9 cellular contexts compared by ENCODE assay signal in the genomic region with DNA sequence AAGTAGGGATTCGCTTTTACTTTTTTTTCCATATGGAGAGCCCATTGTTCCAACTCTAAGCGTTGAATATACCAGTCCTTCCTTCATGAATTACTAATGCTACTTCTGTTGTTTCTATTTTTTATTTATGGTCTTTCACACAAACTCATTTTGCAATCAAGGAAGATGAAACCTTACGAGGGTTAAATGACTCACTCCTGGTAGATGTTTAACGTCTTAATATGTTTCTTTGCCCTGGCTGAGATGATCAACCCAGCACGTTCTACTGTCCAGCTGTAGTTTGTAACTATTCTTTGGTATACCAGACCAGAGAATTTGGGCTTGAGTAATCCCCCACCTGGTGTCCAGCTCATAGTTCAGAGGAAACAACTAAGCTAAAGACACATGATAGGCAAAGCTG. TPM values are rescaled to one million over a fixed set of nuclear protein-coding genes. Genes with fewer than 3 reads are reported as not detected.
A peak's percentile ranks its signal among the peaks of the same experiment; 100 is the strongest.
DNase-seq lines count a peak whose midpoint lies in the region; ATAC-seq and TF ChIP-seq lines count a peak whose summit lies in the region.
"Had no signal": no experiment of that assay in that cellular context is flagged by ENCODE, and none has a peak within 500 bp of the region (broad histone marks: within the 10 kb centered on the region; RNA-seq: fewer than 3 reads in every experiment).

No MANE protein-coding gene starts in this region.

- no peaks in the 10 kb centered on the region for H3K36me3 ChIP-seq in fibroblast of lung (ENCODE audit: control insufficient read depth, insufficient read depth, low read length)
- H3K36me3 ChIP-seq in A673 (ENCODE audit: insufficient read depth, low read length, poor library complexity, severe bottlenecking): no peaks in the 10 kb centered on the region

- DNase-seq in AG08396 (ENCODE audit: low spot score): peak; percentile 52
- peak; percentile 77 for DNase-seq in MV-4-11 (lab: John Stamatoyannopoulos, UW)
- peak; percentile 89 to 97 for DNase-seq in fibroblast of lung (ENCODE audit: low read depth in 2 of 2)
- no peak for DNase-seq in NCI-H2171 treated with DMSO at 0.1 percent for 48 hours (lab: John Stamatoyannopoulos, UW)
- no peak for DNase-seq in GOT3 (lab: John Stamatoyannopoulos, UW)
- no peak for DNase-seq in A673 (ENCODE audit: low spot score)
- DNase-seq: NCI-H446 treated with DMSO at 0.1 percent for 48 hours had no signal

- no peak overlapping the region for H3K4me3 ChIP-seq in fibroblast of lung (replicated peaks in 1 of 4; ENCODE audit: control extremely low read depth in 1 of 4, insufficient read depth in 1 of 4, low read depth in 3 of 4, low read length in 4 of 4)
- no peak overlapping the region for H3K4me3 ChIP-seq in A673 (ENCODE audit: low read depth, low read length, poor library complexity, severe bottlenecking)

- POLR2A ChIA-PET in A673 (lab: Charles Lee; ENCODE audit: low non-redundant PET): no interaction called here

- ATAC-seq in GM21528 (IDR thresholded peaks at IDR 0.05; ENCODE audit: low FRiP score, unreplicated experiment) (peak; percentile 72), HG03025 (IDR thresholded peaks at IDR 0.05; ENCODE audit: low FRiP score, unreplicated experiment) (no peak)

- H3K27ac ChIP-seq in fibroblast of lung (ENCODE audit: insufficient read depth, low read length): peak overlapping the region; percentile 84
- H3K27ac ChIP-seq in A673 (ENCODE audit: low read depth, low read length, poor library complexity, severe bottlenecking): no peak overlapping the region

- no peak overlapping the region for H3K9ac ChIP-seq in fibroblast of lung (ENCODE audit: insufficient read depth, low read length)

- H3K79me2 ChIP-seq in fibroblast of lung (ENCODE audit: control insufficient read depth, insufficient read depth, low read length): peaks cover 31% of the 10 kb centered on the region

- H3K27me3 ChIP-seq in fibroblast of lung (ENCODE audit: control insufficient read depth, insufficient read depth, low read length) (no peaks in the 10 kb centered on the region), A673 (replicated peaks; ENCODE audit: insufficient read depth, low read depth, low read length, poor library complexity) (no peaks in the 10 kb centered on the region)

- BruUV-seq in A673 (replicated peaks; lab: Mats Ljungman, UMichigan): no TSS peak

- no peaks in the 10 kb centered on the region for H4K20me1 ChIP-seq in fibroblast of lung (ENCODE audit: control insufficient read depth, extremely low read depth, insufficient read depth, low read length)

- CTCF ChIA-PET in A673 (lab: Charles Lee): no interaction called here

- peak overlapping the region; percentile 17 for H3K4me2 ChIP-seq in fibroblast of lung (ENCODE audit: extremely low read depth, insufficient read depth, low read length)

- intact Hi-C loops in A673 (cut with micrococcal nuclease; ENCODE audit: unreplicated experiment): no loop called here

- peaks cover 44% of the 10 kb centered on the region for H3K4me1 ChIP-seq in fibroblast of lung (ENCODE audit: control insufficient read depth, extremely low read depth, insufficient read depth, low read length)
- H3K4me1 ChIP-seq in A673 (ENCODE audit: insufficient read depth, low read length, poor library complexity, severe bottlenecking): no peaks in the 10 kb centered on the region

- H3K9me3 ChIP-seq in fibroblast of lung (ENCODE audit: control insufficient read depth, insufficient read depth, low read depth, low read length) (no peaks in the 10 kb centered on the region), A673 (ENCODE audit: low read depth, low read length, poor library complexity, severe bottlenecking) (no peaks in the 10 kb centered on the region)

- no peak for TF ChIP-seq CTCF in fibroblast of lung (conservative IDR thresholded peaks at IDR 0.05 in 1 of 2, IDR thresholded peaks at IDR 0.05 in 1 of 2; ENCODE audit: low read depth in 1 of 2, low read length in 2 of 2)
- no peak for TF ChIP-seq CTCF in A673 (conservative IDR thresholded peaks at IDR 0.05; ENCODE audit: low read depth, low read length)

- H2AFZ ChIP-seq in fibroblast of lung (ENCODE audit: low read length): no peak overlapping the region

RNA-seq across cellular contexts. Expression of a gene that starts 23.1 kb away (rescaled TPM):
- total RNA-seq in fibroblast of lung: 16.9 and 56.1 TPM in 2 replicates
- polyA plus RNA-seq in fibroblast of lung: 25.6 and 59.1 TPM in 2 replicates
- polyA plus RNA-seq in fibroblast of lung (2012): 23.2 and 42.4 TPM in 2 replicates
- 101 and 225 TPM in 2 replicates for polyA minus RNA-seq in fibroblast of lung (ENCODE audit: low replicate concordance)
- 0.13 and 0.70 TPM in 2 replicates for total RNA-seq in A673 (2021)

Comparison
In these comparisons a context has a peak if more than half of its experiments do, and no peak if none do; other contexts are left out.
1. DNase-seq: peak in AG08396 (single experiment), MV-4-11 (single experiment) and fibroblast of lung (2 of 2); none in NCI-H2171 treated with DMSO at 0.1 percent for 48 hours (single experiment), GOT3 (single experiment) and A673 (single experiment).
2. RNA of a gene that starts 23.1 kb away (total RNA-seq): 16.9 to 56.1 TPM in fibroblast of lung; 0.13 to 0.70 TPM in A673; every median in the first group is over 10 times any median in the second.